ENCODE assay signal across 15 cellular contexts in genomic region chr3:19901918-19902317, GRCh38. TPM values are rescaled to one million over a fixed set of nuclear protein-coding genes. Genes with fewer than 3 reads are reported as not detected.
DNase-seq lines count a peak whose midpoint lies in the region; ATAC-seq and TF ChIP-seq lines count a peak whose summit lies in the region.
"Had no signal": no experiment of that assay in that cellular context is flagged by ENCODE, and none has a peak within 500 bp of the region (broad histone marks: within the 10 kb centered on the region; RNA-seq: fewer than 3 reads in every experiment).

No MANE protein-coding gene starts in this region.

- TF ChIP-seq CTCF in mammary epithelial cell (conservative IDR thresholded peaks at IDR 0.05 in 1 of 2, IDR thresholded peaks at IDR 0.05 in 1 of 2; ENCODE audit: extremely low read depth in 1 of 2, insufficient read depth in 1 of 2, low read depth in 1 of 2, low read length in 2 of 2), result no peak
- no peak for TF ChIP-seq CTCF in lower lobe of right lung (IDR thresholded peaks at IDR 0.05)

- CTCF ChIA-PET in mammary epithelial cell (lab: Charles Lee; ENCODE audit: low non-redundant PET), result interaction anchor here (0.6 kb wide), 2 partner anchors 35 to 44 kb away, joined by 5 to 18 read pairs; no protein-coding TSS in a partner anchor

- WGBS in GM23248 (ENCODE audit: low coverage in 1 of 2, low lambda C conversion rate in 2 of 2, missing lambda C conversion rate in 2 of 2), 2 experiments, result 69 to 71% methylated on average over 4 of the region's 4 CpGs
- WGBS in mammary epithelial cell (ENCODE audit: low coverage, missing lambda C conversion rate), result 19% methylated on average over 4 of the region's 4 CpGs

- in situ Hi-C loops in GM23248 (cut with MboI), result no loop called here
- in situ Hi-C loops in mammary epithelial cell (cut with MboI; ENCODE audit: low sequenced_read_pairs in 2 of 2), result no loop called here

- DNase-seq in GM23248 (peak; percentile 5), NOMO-1 treated with dmso at 0.1 percent for 144 hours (lab: John Stamatoyannopoulos, UW; ENCODE audit: unreplicated experiment) (peak; percentile 39), mammary epithelial cell (peak; percentile 85), lower lobe of right lung (no peak), GM03348 (ENCODE audit: low spot score) (no peak)
- DNase-seq in stimulated activated CD4-positive, alpha-beta T cell treated with anti-CD3 and anti-CD28 coated beads, Interleukin-2, amount 100 ng/mL, for 24 hours, result no peak
- DNase-seq: activated T-cell treated with anti-CD3 and anti-CD28 coated beads, Interleukin-2, amount 50 U/mL, for 48 hours; H7; heart right ventricle; IMR-90; kidney glomerular epithelial cell; NCI-H1694; NCI-H524 had no signal

- intact Hi-C loops in mammary epithelial cell (cut with micrococcal nuclease), result no loop called here
- intact Hi-C loops in lower lobe of right lung (cut with DNase I), result no loop called here

- dilution Hi-C loops in mammary epithelial cell (cut with HindIII; ENCODE audit: low sequenced_read_pairs), result no loop called here

- H3K9me3 ChIP-seq in GM23248 (ENCODE audit: low read depth) (no peaks in the 10 kb centered on the region), mammary epithelial cell (replicated peaks; ENCODE audit: insufficient read depth, low read length) (no peaks in the 10 kb centered on the region), lower lobe of right lung (no peaks in the 10 kb centered on the region)

- H4K20me1 ChIP-seq in GM23248 (ENCODE audit: insufficient read depth) (no peaks in the 10 kb centered on the region), mammary epithelial cell (ENCODE audit: insufficient read depth, low read length) (no peaks in the 10 kb centered on the region)

- no peak overlapping the region for H2AFZ ChIP-seq in GM23248
- no peak overlapping the region for H2AFZ ChIP-seq in mammary epithelial cell (ENCODE audit: low read depth, low read length)

- H3K9me2 ChIP-seq in GM23248 (ENCODE audit: insufficient read depth), result no peaks in the 10 kb centered on the region

- no peak overlapping the region for H3K4me2 ChIP-seq in GM23248 (ENCODE audit: unreplicated experiment)
- no peak overlapping the region for H3K4me2 ChIP-seq in mammary epithelial cell (ENCODE audit: insufficient read depth, low read depth, low read length)

- H3K27me3 ChIP-seq in GM23248 (replicated peaks; ENCODE audit: insufficient read depth) (no peaks in the 10 kb centered on the region), mammary epithelial cell (ENCODE audit: insufficient read depth, low read length) (no peaks in the 10 kb centered on the region), lower lobe of right lung (ENCODE audit: low read depth) (no peaks in the 10 kb centered on the region)
- H3K27me3 ChIP-seq: heart right ventricle had no signal

- ATAC-seq in lower lobe of right lung (peak; percentile 60 to 62), GM18861 (IDR thresholded peaks at IDR 0.05; ENCODE audit: unreplicated experiment) (no peak), HG02870 (IDR thresholded peaks at IDR 0.05; ENCODE audit: unreplicated experiment) (no peak)
- ATAC-seq: heart right ventricle had no signal

- H3K4me1 ChIP-seq in GM23248 (ENCODE audit: insufficient read depth) (peaks cover 8% of the 10 kb centered on the region), mammary epithelial cell (ENCODE audit: insufficient read depth, low read length) (peaks cover 5% of the 10 kb centered on the region), lower lobe of right lung (peaks cover 5% of the 10 kb centered on the region)

- H3K79me2 ChIP-seq in GM23248 (ENCODE audit: insufficient read depth), result no peaks in the 10 kb centered on the region
- H3K79me2 ChIP-seq in mammary epithelial cell (ENCODE audit: insufficient read depth, low read length), result no peaks in the 10 kb centered on the region

- H3K36me3 ChIP-seq in GM23248 (ENCODE audit: low read depth), result no peaks in the 10 kb centered on the region
- no peaks in the 10 kb centered on the region for H3K36me3 ChIP-seq in mammary epithelial cell (ENCODE audit: insufficient read depth, low read length)
- H3K36me3 ChIP-seq in lower lobe of right lung, result no peaks in the 10 kb centered on the region
- H3K36me3 ChIP-seq: heart right ventricle had no signal

- BruUV-seq in mammary epithelial cell (replicated peaks; lab: Mats Ljungman, UMichigan), result no TSS peak

- no peak overlapping the region for H3K4me3 ChIP-seq in GM23248
- no peak overlapping the region for H3K4me3 ChIP-seq in mammary epithelial cell (replicated peaks in 1 of 3; ENCODE audit: insufficient read depth in 1 of 3, low read depth in 2 of 3, low read length in 3 of 3)
- H3K4me3 ChIP-seq in lower lobe of right lung, result no peak overlapping the region
- H3K4me3 ChIP-seq: heart right ventricle had no signal

- H3K9ac ChIP-seq in GM23248 (no peak overlapping the region), mammary epithelial cell (ENCODE audit: insufficient read depth, low read length) (no peak overlapping the region)

- no peaks in the 10 kb centered on the region for H3F3A ChIP-seq in GM23248 (ENCODE audit: insufficient read depth)

- H3K27ac ChIP-seq in GM23248 (no peak overlapping the region), mammary epithelial cell (ENCODE audit: insufficient read depth, low read depth, low read length) (no peak overlapping the region), lower lobe of right lung (no peak overlapping the region)
- H3K27ac ChIP-seq: heart right ventricle had no signal

RNA-seq across cellular contexts. Expression of gene EFHB, which starts 32.1 kb away (rescaled TPM):
- 0.13 and 2.9 TPM in 2 replicates for total RNA-seq in GM23248 (2014; rRNA removed; shearing (Covaris generic))
- polyA plus RNA-seq in GM23248 (2016; fragmentation: Nextera tagmentation; extraction: Ambion mirVana) (1.0 and 1.3 TPM in 2 replicates), mammary epithelial cell (0.09 TPM)
- total RNA-seq in mammary epithelial cell (not detected), lower lobe of right lung (5.6 TPM)
- polyA minus RNA-seq in mammary epithelial cell, result not detected

RNA-seq across cellular contexts. Expression of gene RAB5A, which starts 45.0 kb away (rescaled TPM):
- 56.5 and 94.9 TPM in 2 replicates for total RNA-seq in GM23248 (2014; rRNA removed; shearing (Covaris generic))
- 78.9 and 80.9 TPM in 2 replicates for polyA plus RNA-seq in GM23248 (2016; fragmentation: Nextera tagmentation; extraction: Ambion mirVana)
- total RNA-seq in mammary epithelial cell, result 10 to 100 TPM; 68.3 to 76.3 TPM
- polyA plus RNA-seq in mammary epithelial cell, result 31.4 TPM
- polyA minus RNA-seq in mammary epithelial cell, result 69.8 TPM
- total RNA-seq in lower lobe of right lung, result 68.9 TPM

Comparison
In these comparisons a context has a peak if more than half of its experiments do, and no peak if none do; other contexts are left out.
1. DNase-seq: peak in GM23248 (single experiment), NOMO-1 treated with dmso at 0.1 percent for 144 hours (single experiment) and mammary epithelial cell (single experiment); none in lower lobe of right lung (single experiment), GM03348 (single experiment) and stimulated activated CD4-positive, alpha-beta T cell treated with anti-CD3 and anti-CD28 coated beads, Interleukin-2, amount 100 ng/mL, for 24 hours (0 of 2).
2. ATAC-seq: peak in lower lobe of right lung (2 of 2); none in GM18861 (single experiment) and HG02870 (single experiment).